1 cellular context compared by ENCODE assay signal in genomic region chr19:35162471-35163326, GRCh38.
TF ChIP-seq lines count a peak whose summit lies in the region.

No MANE protein-coding gene starts in this region.

TF ChIP-seq in HEK293, 187 proteins besides CTCF, POLR2A, EP300 and RAD21 (continued from another document):
- TF ChIP-seq, protein P1, sequence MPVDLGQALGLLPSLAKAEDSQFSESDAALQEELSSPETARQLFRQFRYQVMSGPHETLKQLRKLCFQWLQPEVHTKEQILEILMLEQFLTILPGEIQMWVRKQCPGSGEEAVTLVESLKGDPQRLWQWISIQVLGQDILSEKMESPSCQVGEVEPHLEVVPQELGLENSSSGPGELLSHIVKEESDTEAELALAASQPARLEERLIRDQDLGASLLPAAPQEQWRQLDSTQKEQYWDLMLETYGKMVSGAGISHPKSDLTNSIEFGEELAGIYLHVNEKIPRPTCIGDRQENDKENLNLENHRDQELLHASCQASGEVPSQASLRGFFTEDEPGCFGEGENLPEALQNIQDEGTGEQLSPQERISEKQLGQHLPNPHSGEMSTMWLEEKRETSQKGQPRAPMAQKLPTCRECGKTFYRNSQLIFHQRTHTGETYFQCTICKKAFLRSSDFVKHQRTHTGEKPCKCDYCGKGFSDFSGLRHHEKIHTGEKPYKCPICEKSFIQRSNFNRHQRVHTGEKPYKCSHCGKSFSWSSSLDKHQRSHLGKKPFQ (tag by site-specific recombination; IDR thresholded peaks at IDR 0.05) = peak; percentile 49; the same call in 1 of the 2 replicates
